In genomic region chrX:70453024-70453618, GRCh38 we compare ENCODE assay signal across 8 cellular contexts. TPM values are rescaled to one million over a fixed set of nuclear protein-coding genes. Genes with fewer than 3 reads are reported as not detected.
DNase-seq lines count a peak whose midpoint lies in the region; ATAC-seq, FAIRE-seq and TF ChIP-seq lines count a peak whose summit lies in the region.
"Had no signal": no experiment of that assay in that cellular context is flagged by ENCODE, and none has a peak within 500 bp of the region (broad histone marks: within the 10 kb centered on the region; RNA-seq: fewer than 3 reads in every experiment).

No MANE protein-coding gene starts in this region.

- H3K27ac ChIP-seq in esophagus muscularis mucosa (replicated peaks in 1 of 4) (peak overlapping the region in 1 of 4 donors; percentile 64), skeletal muscle tissue (ENCODE audit: low read depth, low read length) (no peak overlapping the region)

- TF ChIP-seq EP300 in esophagus muscularis mucosa (IDR thresholded peaks at IDR 0.05), result no peak

- ATAC-seq in HG03439 (IDR thresholded peaks at IDR 0.05; ENCODE audit: unreplicated experiment) (no peak), GM21367 (IDR thresholded peaks at IDR 0.05; ENCODE audit: unreplicated experiment) (no peak)

- H3K4me1 ChIP-seq in esophagus muscularis mucosa (peaks cover 8 to 43% (median 28%) of the 10 kb centered on the region in 4 donors), skeletal muscle tissue (ENCODE audit: control insufficient read depth in 3 of 3, insufficient read depth in 3 of 3, low read length in 3 of 3) (peaks cover 6 to 14% (median 11%) of the 10 kb centered on the region in 3 donors)

- no peaks in the 10 kb centered on the region for H3K36me3 ChIP-seq in esophagus muscularis mucosa
- H3K36me3 ChIP-seq in skeletal muscle tissue (ENCODE audit: control insufficient read depth in 3 of 3, insufficient read depth in 3 of 3, low read length in 3 of 3), result no peaks in the 10 kb centered on the region

- TF ChIP-seq CTCF in esophagus muscularis mucosa (IDR thresholded peaks at IDR 0.05), result no peak

- H3K4me3 ChIP-seq in esophagus muscularis mucosa (peak overlapping the region; percentile 57 to 70 (median 66)), skeletal muscle tissue (ENCODE audit: low read length in 3 of 3) (peak overlapping the region; percentile 71 to 75 (median 72))

- H3K9me3 ChIP-seq in esophagus muscularis mucosa (no peaks in the 10 kb centered on the region), skeletal muscle tissue (ENCODE audit: control insufficient read depth in 3 of 3, low read length in 3 of 3) (peaks cover 0 to 2% (median 0%) of the 10 kb centered on the region in 3 donors)

- no peak for TF ChIP-seq POLR2A in esophagus muscularis mucosa (IDR thresholded peaks at IDR 0.05; ENCODE audit: low read depth)

- FAIRE-seq in GM19239 (lab: Jason Lieb, UNC), result peak; percentile 77

- H3K9ac ChIP-seq in skeletal muscle tissue (ENCODE audit: low read depth in 1 of 3, low read length in 3 of 3), result peak overlapping the region in 1 of 3 donors; percentile 59

- peaks cover 0 to 10% (median 0%) of the 10 kb centered on the region in 4 donors for H3K27me3 ChIP-seq in esophagus muscularis mucosa
- no peaks in the 10 kb centered on the region for H3K27me3 ChIP-seq in skeletal muscle tissue (ENCODE audit: control insufficient read depth in 3 of 3, insufficient read depth in 3 of 3, low read length in 3 of 3)

- DNase-seq in GM19239 (ENCODE audit: insufficient read length, low spot score) (no peak), RPMI8226 (peak; percentile 60), esophagus muscularis mucosa (ENCODE audit: extremely low spot score) (no peak)
- DNase-seq in effector CD8-positive, alpha-beta T cell (lab: John Stamatoyannopoulos, UW), result no peak
- DNase-seq: T-helper 9 cell had no signal

- intact Hi-C loops in esophagus muscularis mucosa (cut with DNase I), result no loop called here

- 72% methylated on average over 5 of the region's 5 CpGs for WGBS in esophagus muscularis mucosa

RNA-seq across cellular contexts. Expression of gene DLG3, which starts 8.5 kb away (rescaled TPM):
- total RNA-seq in esophagus muscularis mucosa (10 to 100 TPM; 21.7 to 27.0 (median 22.5) TPM), skeletal muscle tissue (7.3 TPM)

RNA-seq across cellular contexts. Expression of gene GDPD2, which starts 30.0 kb away (rescaled TPM):
- total RNA-seq in esophagus muscularis mucosa (not detected), skeletal muscle tissue (not detected)
